25 cellular contexts compared by ENCODE assay signal in the genomic region with DNA sequence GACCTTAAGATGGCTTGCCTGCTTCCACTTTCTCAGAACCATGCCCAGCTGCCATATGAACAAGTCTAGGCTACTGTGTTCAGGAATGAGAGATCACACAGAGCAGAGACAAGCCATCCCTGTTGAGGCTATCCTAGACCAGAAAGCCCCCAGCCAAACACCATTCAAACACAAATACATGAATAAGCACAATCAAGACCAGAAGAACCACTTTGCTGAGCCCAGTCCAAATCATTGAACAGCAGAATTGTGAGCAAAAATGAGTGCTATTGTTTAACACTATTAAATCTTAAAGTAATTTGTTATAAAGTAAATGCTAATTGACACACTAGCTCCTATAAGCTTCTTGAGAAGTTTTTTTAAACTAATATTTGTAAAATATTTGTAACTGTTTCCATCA.
"Had no signal": no experiment of that assay in that cellular context is flagged by ENCODE, and none has a peak within 500 bp of the region (broad histone marks: within the 10 kb centered on the region; RNA-seq: fewer than 3 reads in every experiment).

No MANE protein-coding gene starts in this region.

- H3K4me1 ChIP-seq: colonic mucosa, esophagus squamous epithelium, gastrocnemius medialis, heart right ventricle, left lung, lower lobe of right lung had no signal

- DNase-seq: colonic mucosa; dermis blood vessel endothelial cell; dorsolateral prefrontal cortex; effector CD4-positive, alpha-beta T cell; effector memory CD4-positive, alpha-beta T cell; endodermal cell; erythroblast; esophagus squamous epithelium; foreskin fibroblast; foreskin melanocyte; gastrocnemius medialis; glutamatergic neuron; head of caudate nucleus; heart right ventricle; hippocampal formation; left cardiac atrium; left lung; left ventricle myocardium superior; lower lobe of right lung; mesenchymal stem cell; mucosa of descending colon; naive B cell had no signal

- H3K36me3 ChIP-seq: colonic mucosa, esophagus squamous epithelium, gastrocnemius medialis, heart right ventricle, left lung, lower lobe of right lung had no signal

- H3K4me3 Mint-ChIP-seq: endodermal cell, mesothelial cell of epicardium, naive B cell had no signal

- H3K4me3 ChIP-seq: colonic mucosa, dorsolateral prefrontal cortex, esophagus squamous epithelium, gastrocnemius medialis, heart right ventricle, left lung, lower lobe of right lung, mucosa of descending colon had no signal

- H3K27me3 ChIP-seq: colonic mucosa, gastrocnemius medialis had no signal

- ATAC-seq: esophagus mucosa, gastrocnemius medialis, heart right ventricle, left cardiac atrium, left lung, left ventricle myocardium superior, lower lobe of right lung, mucosa of descending colon had no signal

- H3K27ac Mint-ChIP-seq: endodermal cell, mesothelial cell of epicardium, naive B cell had no signal

- H3K4me1 Mint-ChIP-seq: naive B cell had no signal

- H3K36me3 Mint-ChIP-seq: naive B cell had no signal

- H3K9me3 ChIP-seq: colonic mucosa, gastrocnemius medialis, mucosa of descending colon had no signal

- H3K27ac ChIP-seq: colonic mucosa, dorsolateral prefrontal cortex, epithelial cell of prostate, esophagus squamous epithelium, gastrocnemius medialis, heart right ventricle, left lung, lower lobe of right lung had no signal
